ENCODE assay signal across 1 cellular context in genomic region chr3:118987466-118987865, GRCh38.
TF ChIP-seq lines count a peak whose summit lies in the region.

No MANE protein-coding gene starts in this region.

TF ChIP-seq in SK-N-SH, 30 proteins besides CTCF, POLR2A, EP300 and RAD21 (continued from another document):
- TF ChIP-seq USF2 (IDR thresholded peaks at IDR 0.05; ENCODE audit: borderline replicate concordance, low read depth, low read length) (no peak), NFIC (IDR thresholded peaks at IDR 0.05; ENCODE audit: borderline replicate concordance) (no peak), FOXJ3 (CRISPR knock-in tag; IDR thresholded peaks at IDR 0.05) (no peak), YY1 (IDR thresholded peaks at IDR 0.05; ENCODE audit: low read depth) (no peak), MXI1 (IDR thresholded peaks at IDR 0.05; ENCODE audit: low read depth, low read length) (no peak), SMC3 (IDR thresholded peaks at IDR 0.05; ENCODE audit: low read depth, low read length) (no peak), POLR2AphosphoS5 (IDR thresholded peaks at IDR 0.05; ENCODE audit: low read depth, low read length) (no peak), MAX (IDR thresholded peaks at IDR 0.05; ENCODE audit: low read depth) (no peak)
- TF ChIP-seq, protein P1, sequence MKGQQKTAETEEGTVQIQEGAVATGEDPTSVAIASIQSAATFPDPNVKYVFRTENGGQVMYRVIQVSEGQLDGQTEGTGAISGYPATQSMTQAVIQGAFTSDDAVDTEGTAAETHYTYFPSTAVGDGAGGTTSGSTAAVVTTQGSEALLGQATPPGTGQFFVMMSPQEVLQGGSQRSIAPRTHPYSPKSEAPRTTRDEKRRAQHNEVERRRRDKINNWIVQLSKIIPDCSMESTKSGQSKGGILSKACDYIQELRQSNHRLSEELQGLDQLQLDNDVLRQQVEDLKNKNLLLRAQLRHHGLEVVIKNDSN (IDR thresholded peaks at IDR 0.05; ENCODE audit: borderline replicate concordance, low read depth), result no peak
